In the genomic region with DNA sequence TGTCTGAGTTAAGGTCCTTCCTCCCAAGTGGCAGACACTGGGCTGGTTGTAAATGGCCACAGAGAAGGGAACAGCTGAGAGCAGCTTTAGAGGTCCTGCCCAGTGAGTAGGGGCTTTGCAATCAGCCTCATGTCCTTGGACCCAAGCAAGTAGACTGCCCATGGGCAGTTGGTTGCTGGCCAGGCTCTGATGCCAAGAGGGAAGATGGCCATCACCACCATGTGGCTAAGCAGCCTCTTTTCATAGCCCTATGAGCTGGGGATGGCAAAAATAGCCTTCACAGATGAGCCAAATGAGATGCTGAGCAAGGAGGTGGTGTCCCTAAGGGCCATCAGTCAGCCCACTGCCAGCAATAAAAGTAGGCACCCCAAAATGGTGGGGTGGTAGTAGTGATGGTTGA, we compare ENCODE assay signal across 33 cellular contexts. TPM values are rescaled to one million over a fixed set of nuclear protein-coding genes. Genes with fewer than 3 reads are reported as not detected.
"Had no signal": no experiment of that assay in that cellular context is flagged by ENCODE, and none has a peak within 500 bp of the region (broad histone marks: within the 10 kb centered on the region; RNA-seq: fewer than 3 reads in every experiment).

No MANE protein-coding gene starts in this region.

- H3K4me1 ChIP-seq: colonic mucosa had no signal

- H3K4me3 Mint-ChIP-seq: activated CD4-positive, alpha-beta memory T cell treated with anti-CD3 and anti-CD28 coated beads, Interleukin-2, amount 10 ng/mL, durations not matched to agents 7 days and 5 days; activated CD4-positive, alpha-beta T cell treated with anti-CD3 and anti-CD28 coated beads, Interleukin-2, amount 10 ng/mL, durations not matched to agents 7 days and 5 days; activated naive CD4-positive, alpha-beta T cell treated with anti-CD3 and anti-CD28 coated beads, Interleukin-2, amount 10 ng/mL, durations not matched to agents 7 days and 5 days; activated naive CD8-positive, alpha-beta T cell treated with anti-CD3 and anti-CD28 coated beads, Interleukin-2, amount 10 ng/mL, durations not matched to agents 7 days and 5 days; activated T-cell treated with anti-CD3 and anti-CD28 coated beads, Interleukin-2, amount 50 U/mL, for 24 hours; activated T-cell treated with anti-CD3 and anti-CD28 coated beads, Interleukin-2, amount 50 U/mL, for 72 hours; central memory CD8-positive, alpha-beta T cell; T-helper 2 cell treated with Interferon-gamma antibody and Interleukin-4, amounts not matched to agents 5 μg/mL and 100 μg/mL, for 36 hours; WTC11 had no signal

- H3K9me3 Mint-ChIP-seq: activated CD4-positive, alpha-beta memory T cell treated with anti-CD3 and anti-CD28 coated beads, Interleukin-2, amount 10 ng/mL, durations not matched to agents 7 days and 5 days; activated CD4-positive, alpha-beta T cell treated with anti-CD3 and anti-CD28 coated beads, Interleukin-2, amount 10 ng/mL, durations not matched to agents 7 days and 5 days; activated naive CD4-positive, alpha-beta T cell treated with anti-CD3 and anti-CD28 coated beads, Interleukin-2, amount 10 ng/mL, durations not matched to agents 7 days and 5 days; activated naive CD4-positive, alpha-beta T cell treated with anti-CD3 and anti-CD28 coated beads, Interleukin-2, amount 50 U/mL, for 72 hours; activated naive CD8-positive, alpha-beta T cell treated with anti-CD3 and anti-CD28 coated beads, Interleukin-2, amount 10 ng/mL, durations not matched to agents 7 days and 5 days; activated T-cell treated with anti-CD3 and anti-CD28 coated beads, Interleukin-2, amount 50 U/mL, for 24 hours; activated T-cell treated with anti-CD3 and anti-CD28 coated beads, Interleukin-2, amount 50 U/mL, for 72 hours; central memory CD8-positive, alpha-beta T cell; T-helper 2 cell treated with Interferon-gamma antibody and Interleukin-4, amounts not matched to agents 5 μg/mL and 100 μg/mL, for 36 hours; WTC11 had no signal

- H3K4me3 ChIP-seq: ascending aorta, colonic mucosa, esophagus squamous epithelium, gastroesophageal sphincter, heart left ventricle had no signal

- H3K9me3 ChIP-seq: ascending aorta, colonic mucosa, esophagus squamous epithelium, gastroesophageal sphincter, heart left ventricle had no signal

- DNase-seq: activated CD4-positive, alpha-beta memory T cell treated with anti-CD3 and anti-CD28 coated beads, Interleukin-2, amount 10 ng/mL, durations not matched to agents 7 days and 5 days; activated CD4-positive, alpha-beta T cell treated with anti-CD3 and anti-CD28 coated beads for 1 hour; activated CD4-positive, alpha-beta T cell treated with anti-CD3 and anti-CD28 coated beads for 4 hours; activated CD4-positive, alpha-beta T cell treated with anti-CD3 and anti-CD28 coated beads, Interleukin-2, amount 10 ng/mL, durations not matched to agents 7 days and 5 days; activated CD4-positive, alpha-beta T cell treated with anti-CD3 and anti-CD28 coated beads, Interleukin-2, amount 50 U/mL, for 4 hours; activated CD8-positive, alpha-beta memory T cell treated with anti-CD3 and anti-CD28 coated beads, Interleukin-2, amount 50 U/mL, for 48 hours; activated gamma-delta T cell; activated naive CD4-positive, alpha-beta T cell; activated naive CD4-positive, alpha-beta T cell treated with anti-CD3 and anti-CD28 coated beads, Interleukin-2, amount 10 ng/mL, durations not matched to agents 7 days and 5 days; activated naive CD8-positive, alpha-beta T cell treated with anti-CD3 and anti-CD28 coated beads, Interleukin-2, amount 10 ng/mL, durations not matched to agents 7 days and 5 days; activated T-cell treated with anti-CD3 and anti-CD28 coated beads for 4 hours; activated T-cell treated with anti-CD3 and anti-CD28 coated beads, Interleukin-2, amount 50 U/mL, for 24 hours; activated T-cell treated with anti-CD3 and anti-CD28 coated beads, Interleukin-2, amount 50 U/mL, for 72 hours; brain microvascular endothelial cell; colonic mucosa; effector CD8-positive, alpha-beta T cell; esophagus squamous epithelium; foreskin melanocyte; heart left ventricle; T-helper 1 cell; T-helper 17 cell; T1000 had no signal

- ATAC-seq: activated naive CD4-positive, alpha-beta T cell treated with anti-CD3 and anti-CD28 coated beads, Interleukin-2, amount 50 U/mL, for 72 hours; activated T-cell treated with anti-CD3 and anti-CD28 coated beads, Interleukin-2, amount 50 U/mL, for 72 hours; gastroesophageal sphincter; heart left ventricle; T-helper 17 cell; WTC11 had no signal

- H3K36me3 Mint-ChIP-seq: activated naive CD4-positive, alpha-beta T cell treated with anti-CD3 and anti-CD28 coated beads, Interleukin-2, amount 10 ng/mL, durations not matched to agents 7 days and 5 days; activated naive CD8-positive, alpha-beta T cell treated with anti-CD3 and anti-CD28 coated beads, Interleukin-2, amount 10 ng/mL, durations not matched to agents 7 days and 5 days; WTC11 had no signal

- H3K36me3 ChIP-seq: ascending aorta, brain microvascular endothelial cell, colonic mucosa, esophagus squamous epithelium, gastroesophageal sphincter, heart left ventricle had no signal

- H3K4me1 Mint-ChIP-seq: central memory CD8-positive, alpha-beta T cell had no signal

- H3K27ac Mint-ChIP-seq: activated CD4-positive, alpha-beta memory T cell treated with anti-CD3 and anti-CD28 coated beads, Interleukin-2, amount 10 ng/mL, durations not matched to agents 7 days and 5 days; activated CD4-positive, alpha-beta T cell treated with anti-CD3 and anti-CD28 coated beads, Interleukin-2, amount 10 ng/mL, durations not matched to agents 7 days and 5 days; activated naive CD4-positive, alpha-beta T cell treated with anti-CD3 and anti-CD28 coated beads, Interleukin-2, amount 10 ng/mL, durations not matched to agents 7 days and 5 days; activated naive CD4-positive, alpha-beta T cell treated with anti-CD3 and anti-CD28 coated beads, Interleukin-2, amount 50 U/mL, for 72 hours; activated naive CD8-positive, alpha-beta T cell treated with anti-CD3 and anti-CD28 coated beads, Interleukin-2, amount 10 ng/mL, durations not matched to agents 7 days and 5 days; activated T-cell treated with anti-CD3 and anti-CD28 coated beads, Interleukin-2, amount 50 U/mL, for 24 hours; activated T-cell treated with anti-CD3 and anti-CD28 coated beads, Interleukin-2, amount 50 U/mL, for 72 hours; T-helper 17 cell; T-helper 2 cell treated with Interferon-gamma antibody and Interleukin-4, amounts not matched to agents 5 μg/mL and 100 μg/mL, for 36 hours; WTC11 had no signal

- H3K27ac ChIP-seq: ascending aorta, brain microvascular endothelial cell, colonic mucosa, epithelial cell of prostate, esophagus squamous epithelium, gastroesophageal sphincter, heart left ventricle had no signal

RNA-seq across cellular contexts. Expression of a gene that starts 3.2 kb away (rescaled TPM):
- total RNA-seq: ascending aorta, bronchial epithelial cell, fibroblast of lung, fibroblast of villous mesenchyme had no signal
- polyA plus RNA-seq: esophagus had no signal
